Comparison of ENCODE assay signal across 25 cellular contexts in the genomic region with DNA sequence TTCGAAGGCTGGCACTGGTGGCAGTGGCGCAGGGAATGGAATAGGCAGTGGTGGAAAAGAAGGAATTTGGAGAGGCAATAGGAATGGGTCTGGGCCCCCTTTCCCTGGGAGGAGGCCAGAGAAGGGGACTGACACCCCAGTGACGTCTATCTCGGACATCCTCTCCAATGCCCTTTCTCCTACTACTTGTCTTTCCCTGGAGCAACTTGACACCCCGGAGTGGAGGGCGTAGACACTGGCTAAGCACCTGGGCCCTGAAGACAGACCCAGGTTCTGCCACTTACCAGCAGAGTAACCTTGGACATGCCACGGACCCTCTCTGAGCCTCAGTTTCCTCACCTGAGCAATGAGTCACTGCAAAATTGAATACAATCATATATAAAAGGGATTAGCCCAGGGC.
"Had no signal": no experiment of that assay in that cellular context is flagged by ENCODE, and none has a peak within 500 bp of the region (broad histone marks: within the 10 kb centered on the region; RNA-seq: fewer than 3 reads in every experiment).

No MANE protein-coding gene starts in this region.

- DNase-seq: kidney glomerular epithelial cell; left cardiac atrium; left lung; lower lobe of right lung; mammary epithelial cell; mesenchymal stem cell; naive B cell; natural killer cell; nephron progenitor cell; occipital lobe; psoas muscle; right lobe of liver; stimulated activated CD4-positive, alpha-beta T cell treated with anti-CD3 and anti-CD28 coated beads, Interleukin-12 subunit alpha, Interleukin-12 subunit beta, amount 100 ng/mL, for 4 hours; stimulated activated CD4-positive, alpha-beta T cell treated with anti-CD3 and anti-CD28 coated beads, Interleukin-15, amount 100 ng/mL, for 24 hours; stimulated activated CD4-positive, alpha-beta T cell treated with anti-CD3 and anti-CD28 coated beads, Interleukin-2, amount 100 ng/mL, for 24 hours; stimulated activated CD4-positive, alpha-beta T cell treated with anti-CD3 and anti-CD28 coated beads, Interleukin-4, amount 100 ng/mL, for 1 hour; stimulated activated naive B cell treated with anti-CD40 and anti-IgM and Interleukin-4, amounts not matched to agents 10 μg/mL and 1 μg/mL and 100 μg/mL, for 72 hours; stimulated activated naive CD8-positive, alpha-beta T cell treated with anti-CD3 and anti-CD28 coated beads, Interleukin-15, Interleukin-2, amounts not matched to agents 100 U/mL and 50 U/mL, for 24 hours; stomach; testis; thyroid gland; transverse colon; upper lobe of left lung had no signal

- H3K4me1 Mint-ChIP-seq: mesothelial cell of epicardium, natural killer cell, nephron progenitor cell had no signal

- H3K4me3 Mint-ChIP-seq: mesothelial cell of epicardium; naive B cell; natural killer cell; nephron progenitor cell; neural progenitor cell; stimulated activated naive B cell treated with anti-CD40 and anti-IgM and Interleukin-4, amounts not matched to agents 10 μg/mL and 1 μg/mL and 100 μg/mL, for 72 hours had no signal

- H3K36me3 Mint-ChIP-seq: mesothelial cell of epicardium; neural progenitor cell; stimulated activated naive B cell treated with anti-CD40 and anti-IgM and Interleukin-4, amounts not matched to agents 10 μg/mL and 1 μg/mL and 100 μg/mL, for 72 hours had no signal

- H3K27ac Mint-ChIP-seq: mesothelial cell of epicardium; naive B cell; natural killer cell; nephron progenitor cell; neural progenitor cell; stimulated activated naive B cell treated with anti-CD40 and anti-IgM and Interleukin-4, amounts not matched to agents 10 μg/mL and 1 μg/mL and 100 μg/mL, for 72 hours had no signal

- ATAC-seq: left cardiac atrium; left lung; lower lobe of right lung; natural killer cell; psoas muscle; right lobe of liver; stimulated activated naive B cell treated with anti-CD40 and anti-IgM and Interleukin-4, amounts not matched to agents 10 μg/mL and 1 μg/mL and 100 μg/mL, for 72 hours; stimulated activated naive CD8-positive, alpha-beta T cell treated with anti-CD3 and anti-CD28 coated beads, Interleukin-15, Interleukin-2, amounts not matched to agents 100 U/mL and 50 U/mL, for 24 hours had no signal
